In genomic region chr6:31493875-31494694, GRCh38 we compare ENCODE assay signal across 1 cellular context.
TF ChIP-seq lines count a peak whose summit lies in the region.

No MANE protein-coding gene starts in this region.

TF ChIP-seq in HepG2, 621 proteins besides CTCF, POLR2A, EP300 and RAD21 (continued from another document):
- TF ChIP-seq, protein P1, sequence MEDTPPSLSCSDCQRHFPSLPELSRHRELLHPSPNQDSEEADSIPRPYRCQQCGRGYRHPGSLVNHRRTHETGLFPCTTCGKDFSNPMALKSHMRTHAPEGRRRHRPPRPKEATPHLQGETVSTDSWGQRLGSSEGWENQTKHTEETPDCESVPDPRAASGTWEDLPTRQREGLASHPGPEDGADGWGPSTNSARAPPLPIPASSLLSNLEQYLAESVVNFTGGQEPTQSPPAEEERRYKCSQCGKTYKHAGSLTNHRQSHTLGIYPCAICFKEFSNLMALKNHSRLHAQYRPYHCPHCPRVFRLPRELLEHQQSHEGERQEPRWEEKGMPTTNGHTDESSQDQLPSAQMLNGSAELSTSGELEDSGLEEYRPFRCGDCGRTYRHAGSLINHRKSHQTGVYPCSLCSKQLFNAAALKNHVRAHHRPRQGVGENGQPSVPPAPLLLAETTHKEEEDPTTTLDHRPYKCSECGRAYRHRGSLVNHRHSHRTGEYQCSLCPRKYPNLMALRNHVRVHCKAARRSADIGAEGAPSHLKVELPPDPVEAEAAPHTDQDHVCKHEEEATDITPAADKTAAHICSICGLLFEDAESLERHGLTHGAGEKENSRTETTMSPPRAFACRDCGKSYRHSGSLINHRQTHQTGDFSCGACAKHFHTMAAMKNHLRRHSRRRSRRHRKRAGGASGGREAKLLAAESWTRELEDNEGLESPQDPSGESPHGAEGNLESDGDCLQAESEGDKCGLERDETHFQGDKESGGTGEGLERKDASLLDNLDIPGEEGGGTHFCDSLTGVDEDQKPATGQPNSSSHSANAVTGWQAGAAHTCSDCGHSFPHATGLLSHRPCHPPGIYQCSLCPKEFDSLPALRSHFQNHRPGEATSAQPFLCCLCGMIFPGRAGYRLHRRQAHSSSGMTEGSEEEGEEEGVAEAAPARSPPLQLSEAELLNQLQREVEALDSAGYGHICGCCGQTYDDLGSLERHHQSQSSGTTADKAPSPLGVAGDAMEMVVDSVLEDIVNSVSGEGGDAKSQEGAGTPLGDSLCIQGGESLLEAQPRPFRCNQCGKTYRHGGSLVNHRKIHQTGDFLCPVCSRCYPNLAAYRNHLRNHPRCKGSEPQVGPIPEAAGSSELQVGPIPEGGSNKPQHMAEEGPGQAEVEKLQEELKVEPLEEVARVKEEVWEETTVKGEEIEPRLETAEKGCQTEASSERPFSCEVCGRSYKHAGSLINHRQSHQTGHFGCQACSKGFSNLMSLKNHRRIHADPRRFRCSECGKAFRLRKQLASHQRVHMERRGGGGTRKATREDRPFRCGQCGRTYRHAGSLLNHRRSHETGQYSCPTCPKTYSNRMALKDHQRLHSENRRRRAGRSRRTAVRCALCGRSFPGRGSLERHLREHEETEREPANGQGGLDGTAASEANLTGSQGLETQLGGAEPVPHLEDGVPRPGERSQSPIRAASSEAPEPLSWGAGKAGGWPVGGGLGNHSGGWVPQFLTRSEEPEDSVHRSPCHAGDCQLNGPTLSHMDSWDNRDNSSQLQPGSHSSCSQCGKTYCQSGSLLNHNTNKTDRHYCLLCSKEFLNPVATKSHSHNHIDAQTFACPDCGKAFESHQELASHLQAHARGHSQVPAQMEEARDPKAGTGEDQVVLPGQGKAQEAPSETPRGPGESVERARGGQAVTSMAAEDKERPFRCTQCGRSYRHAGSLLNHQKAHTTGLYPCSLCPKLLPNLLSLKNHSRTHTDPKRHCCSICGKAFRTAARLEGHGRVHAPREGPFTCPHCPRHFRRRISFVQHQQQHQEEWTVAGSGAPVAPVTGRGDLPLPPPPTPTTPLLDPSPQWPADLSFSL (CRISPR knock-in tag; IDR thresholded peaks at IDR 0.05), result 0 out of 2 replicates have a peak, but pooled peaks have one; percentile 39
- TF ChIP-seq, protein P2, sequence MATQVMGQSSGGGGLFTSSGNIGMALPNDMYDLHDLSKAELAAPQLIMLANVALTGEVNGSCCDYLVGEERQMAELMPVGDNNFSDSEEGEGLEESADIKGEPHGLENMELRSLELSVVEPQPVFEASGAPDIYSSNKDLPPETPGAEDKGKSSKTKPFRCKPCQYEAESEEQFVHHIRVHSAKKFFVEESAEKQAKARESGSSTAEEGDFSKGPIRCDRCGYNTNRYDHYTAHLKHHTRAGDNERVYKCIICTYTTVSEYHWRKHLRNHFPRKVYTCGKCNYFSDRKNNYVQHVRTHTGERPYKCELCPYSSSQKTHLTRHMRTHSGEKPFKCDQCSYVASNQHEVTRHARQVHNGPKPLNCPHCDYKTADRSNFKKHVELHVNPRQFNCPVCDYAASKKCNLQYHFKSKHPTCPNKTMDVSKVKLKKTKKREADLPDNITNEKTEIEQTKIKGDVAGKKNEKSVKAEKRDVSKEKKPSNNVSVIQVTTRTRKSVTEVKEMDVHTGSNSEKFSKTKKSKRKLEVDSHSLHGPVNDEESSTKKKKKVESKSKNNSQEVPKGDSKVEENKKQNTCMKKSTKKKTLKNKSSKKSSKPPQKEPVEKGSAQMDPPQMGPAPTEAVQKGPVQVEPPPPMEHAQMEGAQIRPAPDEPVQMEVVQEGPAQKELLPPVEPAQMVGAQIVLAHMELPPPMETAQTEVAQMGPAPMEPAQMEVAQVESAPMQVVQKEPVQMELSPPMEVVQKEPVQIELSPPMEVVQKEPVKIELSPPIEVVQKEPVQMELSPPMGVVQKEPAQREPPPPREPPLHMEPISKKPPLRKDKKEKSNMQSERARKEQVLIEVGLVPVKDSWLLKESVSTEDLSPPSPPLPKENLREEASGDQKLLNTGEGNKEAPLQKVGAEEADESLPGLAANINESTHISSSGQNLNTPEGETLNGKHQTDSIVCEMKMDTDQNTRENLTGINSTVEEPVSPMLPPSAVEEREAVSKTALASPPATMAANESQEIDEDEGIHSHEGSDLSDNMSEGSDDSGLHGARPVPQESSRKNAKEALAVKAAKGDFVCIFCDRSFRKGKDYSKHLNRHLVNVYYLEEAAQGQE (IDR thresholded peaks at IDR 0.05; ENCODE audit: borderline replicate concordance in 1 of 2, low read depth in 1 of 2, low read length in 2 of 2), result no peak
- TF ChIP-seq YY1 (IDR thresholded peaks at IDR 0.05; ENCODE audit: insufficient read depth, insufficient replicate concordance, low read depth, low read length) (peak; percentile 27), NFYB (CRISPR knock-in tag; IDR thresholded peaks at IDR 0.05) (no peak), ZNF678 (CRISPR knock-in tag; IDR thresholded peaks at IDR 0.05) (no peak), ZNF510 (CRISPR knock-in tag; IDR thresholded peaks at IDR 0.05; ENCODE audit: low read depth) (no peak), NFAT5 (CRISPR knock-in tag; IDR thresholded peaks at IDR 0.05) (no peak; the same call in 1 of the 2 replicates), EEA1 (CRISPR knock-in tag; IDR thresholded peaks at IDR 0.05; ENCODE audit: borderline replicate concordance) (no peak), POLR2G (IDR thresholded peaks at IDR 0.05; ENCODE audit: low read depth, low read length) (no peak), ZNF546 (CRISPR knock-in tag; conservative IDR thresholded peaks at IDR 0.05) (no peak), SP4 (CRISPR knock-in tag; IDR thresholded peaks at IDR 0.05) (no peak)
